1 cellular context compared by ENCODE assay signal in genomic region chr14:50521912-50522341, GRCh38.
TF ChIP-seq lines count a peak whose summit lies in the region.

No MANE protein-coding gene starts in this region.

TF ChIP-seq in GM12878, 131 proteins besides CTCF, POLR2A, EP300 and RAD21 (continued from another document and continues in another):
- no peak for TF ChIP-seq IRF5 (IDR thresholded peaks at IDR 0.05; ENCODE audit: borderline replicate concordance)
- TF ChIP-seq ZNF384 (IDR thresholded peaks at IDR 0.05; ENCODE audit: borderline replicate concordance, low read depth, low read length), result no peak
- no peak for TF ChIP-seq CBX5 (IDR thresholded peaks at IDR 0.05; ENCODE audit: low read depth)
- TF ChIP-seq ZBTB4 (CRISPR knock-in tag; IDR thresholded peaks at IDR 0.05), result no peak
- no peak for TF ChIP-seq HDAC6 (IDR thresholded peaks at IDR 0.05; ENCODE audit: unreplicated experiment)
- TF ChIP-seq CBFB (IDR thresholded peaks at IDR 0.05; ENCODE audit: low read depth), result no peak
- no peak for TF ChIP-seq EZH2 (IDR thresholded peaks at IDR 0.05; ENCODE audit: borderline replicate concordance, control insufficient read depth, low read depth, low read length)
- TF ChIP-seq SUPT20H (IDR thresholded peaks at IDR 0.05; ENCODE audit: borderline replicate concordance, control insufficient read depth, low read depth, low read length), result no peak
- no peak for TF ChIP-seq SIN3A (IDR thresholded peaks at IDR 0.05; ENCODE audit: low read depth, low read length)
- TF ChIP-seq ATF7 (IDR thresholded peaks at IDR 0.05; ENCODE audit: low read depth), result no peak
- TF ChIP-seq FOXM1 (IDR thresholded peaks at IDR 0.05; ENCODE audit: low read depth, low read length), result peak; percentile 17; the same call in 1 of the 2 replicates
- TF ChIP-seq KDM1A (IDR thresholded peaks at IDR 0.05; ENCODE audit: borderline replicate concordance), result no peak
- no peak for TF ChIP-seq USF1 (IDR thresholded peaks at IDR 0.05; ENCODE audit: borderline replicate concordance, extremely low read length, insufficient read depth, low read depth, low read length)
- no peak for TF ChIP-seq STAT1 (conservative IDR thresholded peaks at IDR 0.05)
- TF ChIP-seq RCOR1 (conservative IDR thresholded peaks at IDR 0.05; ENCODE audit: low read depth, low read length), result no peak
- no peak for TF ChIP-seq PBX3 (IDR thresholded peaks at IDR 0.05; ENCODE audit: insufficient replicate concordance, low read depth, low read length)
- TF ChIP-seq IRF4 (IDR thresholded peaks at IDR 0.05; ENCODE audit: low read depth, low read length), result 0 out of 2 replicates have a peak, but pooled peaks have one; percentile 56
- TF ChIP-seq ATF2 (IDR thresholded peaks at IDR 0.05; ENCODE audit: low read length), result peak; percentile 8
- TF ChIP-seq ZBED1 (IDR thresholded peaks at IDR 0.05; ENCODE audit: borderline replicate concordance), result no peak
- no peak for TF ChIP-seq HSF1 (IDR thresholded peaks at IDR 0.05; ENCODE audit: low read depth, low read length)
- no peak for TF ChIP-seq SREBF1 (IDR thresholded peaks at IDR 0.05; ENCODE audit: low read length)
- peak; percentile 30; the same call in 1 of the 2 replicates for TF ChIP-seq RUNX3 (IDR thresholded peaks at IDR 0.05; ENCODE audit: low read length)
- no peak for TF ChIP-seq FOS (IDR thresholded peaks at IDR 0.05; ENCODE audit: borderline replicate concordance, extremely low read depth, insufficient read length)
- no peak for TF ChIP-seq ZBTB33 (IDR thresholded peaks at IDR 0.05)
- TF ChIP-seq PAX5 (IDR thresholded peaks at IDR 0.05; ENCODE audit: borderline replicate concordance, low read depth, low read length), result no peak
- no peak for TF ChIP-seq SMARCA5 (IDR thresholded peaks at IDR 0.05)
- no peak for TF ChIP-seq RBBP5 (conservative IDR thresholded peaks at IDR 0.05)
- no peak for TF ChIP-seq USF2 (IDR thresholded peaks at IDR 0.05; ENCODE audit: borderline replicate concordance, low read depth, low read length)
- no peak for TF ChIP-seq REST (IDR thresholded peaks at IDR 0.05; ENCODE audit: low read depth, low read length)
- TF ChIP-seq BRCA1 (IDR thresholded peaks at IDR 0.05; ENCODE audit: low read depth, low read length), result no peak
- 0 out of 4 replicates have a peak, but pooled peaks of 1 of the 2 experiments have one; percentile 16 for TF ChIP-seq CEBPB (IDR thresholded peaks at IDR 0.05; ENCODE audit: borderline replicate concordance in 1 of 2, low read depth in 2 of 2, low read length in 2 of 2)
- no peak for TF ChIP-seq ATF3 (IDR thresholded peaks at IDR 0.05; ENCODE audit: borderline replicate concordance, extremely low read depth, low read depth, low read length)
- no peak for TF ChIP-seq ASH2L (IDR thresholded peaks at IDR 0.05; ENCODE audit: borderline replicate concordance, low read depth)
- no peak for TF ChIP-seq TCF3 (IDR thresholded peaks at IDR 0.05; ENCODE audit: borderline replicate concordance, insufficient read depth, low read depth, low read length)
- TF ChIP-seq HDGF (IDR thresholded peaks at IDR 0.05), result no peak
- no peak for TF ChIP-seq GATAD2B (conservative IDR thresholded peaks at IDR 0.05; ENCODE audit: low read depth)
- TF ChIP-seq MTA2 (IDR thresholded peaks at IDR 0.05; ENCODE audit: low read depth), result no peak
- no peak for TF ChIP-seq ESRRA (IDR thresholded peaks at IDR 0.05; ENCODE audit: low read length)
- no peak; the same call in 1 of the 2 replicates for TF ChIP-seq RELB (IDR thresholded peaks at IDR 0.05; ENCODE audit: low read depth)
- TF ChIP-seq MXI1 (IDR thresholded peaks at IDR 0.05; ENCODE audit: low read depth, low read length), result no peak
- TF ChIP-seq RAD51 (IDR thresholded peaks at IDR 0.05), result no peak
- no peak for TF ChIP-seq BCL11A (IDR thresholded peaks at IDR 0.05; ENCODE audit: low read depth, low read length)
- TF ChIP-seq WRNIP1 (IDR thresholded peaks at IDR 0.05; ENCODE audit: borderline replicate concordance, low read depth, low read length), result no peak
- no peak for TF ChIP-seq POLR2AphosphoS2 (IDR thresholded peaks at IDR 0.05; ENCODE audit: low read depth, low read length)
